In genomic region chr1:32204943-32205361, GRCh38 we compare ENCODE assay signal across 9 cellular contexts. TPM values are rescaled to one million over a fixed set of nuclear protein-coding genes. Genes with fewer than 3 reads are reported as not detected.
DNase-seq lines count a peak whose midpoint lies in the region; ATAC-seq and TF ChIP-seq lines count a peak whose summit lies in the region.
"Had no signal": no experiment of that assay in that cellular context is flagged by ENCODE, and none has a peak within 500 bp of the region (broad histone marks: within the 10 kb centered on the region; RNA-seq: fewer than 3 reads in every experiment).

No MANE protein-coding gene starts in this region.

- peaks cover 9 to 42% of the 10 kb centered on the region in 2 experiments; a peak in 3 of 4 replicates for H3K4me1 ChIP-seq in HCT116 (ENCODE audit: control insufficient read depth in 1 of 2, insufficient read depth in 2 of 2, low read length in 2 of 2)
- H3K4me1 ChIP-seq in left ventricle myocardium inferior, result peaks cover 51% of the 10 kb centered on the region
- peaks cover 46 to 51% (median 49%) of the 10 kb centered on the region in 3 donors for H3K4me1 ChIP-seq in skeletal muscle tissue (ENCODE audit: control insufficient read depth in 3 of 3, insufficient read depth in 3 of 3, low read length in 3 of 3)

- ATAC-seq in HCT116, result no peak
- no peak for ATAC-seq in T-helper 17 cell

- H3K4me1 Mint-ChIP-seq in T-helper 17 cell, result peaks cover 34% of the 10 kb centered on the region

- no peak overlapping the region for H2AFZ ChIP-seq in HCT116 (ENCODE audit: low read depth, low read length, poor library complexity, severe bottlenecking)

- H3K4me2 ChIP-seq in HCT116 (ENCODE audit: low read length), result peak overlapping the region; percentile 91

- peak overlapping the region; percentile 88 for H3K4me3 Mint-ChIP-seq in T-helper 17 cell

- POLR2A ChIA-PET in HCT116 (lab: Charles Lee), result interaction anchor here (1.2 kb wide), 1 partner anchor 131 kb away, joined by 3 read pairs; the partner anchor contains the start of gene MARCKSL1

- H3K27me3 ChIP-seq in HCT116 (ENCODE audit: insufficient read depth, low read length) (no peaks in the 10 kb centered on the region), left ventricle myocardium inferior (ENCODE audit: low read depth) (no peaks in the 10 kb centered on the region), skeletal muscle tissue (ENCODE audit: control insufficient read depth in 3 of 3, insufficient read depth in 3 of 3, low read length in 3 of 3) (no peaks in the 10 kb centered on the region)

- peak overlapping the region; percentile 92 for H3K27ac Mint-ChIP-seq in T-helper 17 cell

- peak overlapping the region; percentile 95 for H3K9ac ChIP-seq in HCT116 (ENCODE audit: low read length)
- peak overlapping the region in 2 of 3 donors; percentile 83 to 94 for H3K9ac ChIP-seq in skeletal muscle tissue (ENCODE audit: low read depth in 1 of 3, low read length in 3 of 3)

- TF ChIP-seq CTCF in HCT116 (IDR thresholded peaks at IDR 0.05 in 2 of 3, conservative IDR thresholded peaks at IDR 0.05 in 1 of 3; ENCODE audit: borderline replicate concordance in 1 of 3, insufficient read depth in 1 of 3, low read depth in 2 of 3, low read length in 2 of 3), result no peak
- no peak for TF ChIP-seq CTCF in left ventricle myocardium inferior (IDR thresholded peaks at IDR 0.05; ENCODE audit: borderline replicate concordance)
- TF ChIP-seq CTCF in GM13977 (IDR thresholded peaks at IDR 0.05; ENCODE audit: extremely low read depth, insufficient read depth, missing control alignments), result no peak

- H3K27me3 Mint-ChIP-seq in T-helper 17 cell, result no peaks in the 10 kb centered on the region

- H3K79me2 ChIP-seq in HCT116 (ENCODE audit: insufficient read depth, low read length), result peaks cover 19% of the 10 kb centered on the region; the same call in 1 of the 2 replicates

- H4K20me1 ChIP-seq in HCT116 (ENCODE audit: insufficient read depth), result no peaks in the 10 kb centered on the region

- H3K9me3 ChIP-seq in HCT116 (ENCODE audit: control insufficient read depth in 1 of 2, insufficient read depth in 1 of 2, low read depth in 1 of 2, low read length in 2 of 2) (no peaks in the 10 kb centered on the region), T-helper 17 cell (ENCODE audit: control insufficient read depth, low read length, poor library complexity, severe bottlenecking) (no peaks in the 10 kb centered on the region), left ventricle myocardium inferior (replicated peaks) (no peaks in the 10 kb centered on the region), skeletal muscle tissue (ENCODE audit: control insufficient read depth in 3 of 3, low read length in 3 of 3) (no peaks in the 10 kb centered on the region)

- TF ChIP-seq POLR2A in HCT116 (IDR thresholded peaks at IDR 0.05; ENCODE audit: borderline replicate concordance, extremely low read depth, insufficient read depth, insufficient read length), result no peak

- H3K4me3 ChIP-seq in HCT116 (replicated peaks in 1 of 2; ENCODE audit: low read depth in 1 of 2, low read length in 2 of 2) (peak overlapping the region; percentile 77 to 78), left ventricle myocardium inferior (peak overlapping the region; percentile 78), skeletal muscle tissue (ENCODE audit: low read length in 3 of 3) (peak overlapping the region; percentile 85 to 93 (median 86))

- H3K27ac ChIP-seq in HCT116 (ENCODE audit: low read depth, low read length) (no peak overlapping the region; the same call in 1 of the 2 replicates), left ventricle myocardium inferior (replicated peaks) (peak overlapping the region; percentile 60), skeletal muscle tissue (ENCODE audit: low read depth, low read length) (peak overlapping the region; percentile 56)

- no peaks in the 10 kb centered on the region for H3K36me3 Mint-ChIP-seq in T-helper 17 cell (ENCODE audit: low read depth)

- CTCF ChIA-PET in HCT116 (lab: Charles Lee), result interaction anchor here (1.0 kb wide), 1 partner anchor 11 kb away, joined by 3 read pairs; no protein-coding TSS in a partner anchor

- peaks cover 0 to 11% of the 10 kb centered on the region in 2 experiments; a peak in 1 of 4 replicates for H3K36me3 ChIP-seq in HCT116 (ENCODE audit: control insufficient read depth in 1 of 2, insufficient read depth in 2 of 2, low read length in 2 of 2)
- no peaks in the 10 kb centered on the region for H3K36me3 ChIP-seq in left ventricle myocardium inferior
- peaks cover 0 to 24% (median 12%) of the 10 kb centered on the region in 3 donors for H3K36me3 ChIP-seq in skeletal muscle tissue (ENCODE audit: control insufficient read depth in 3 of 3, insufficient read depth in 3 of 3, low read length in 3 of 3)

- BruUV-seq in HCT116 (replicated peaks; lab: Mats Ljungman, UMichigan), result no TSS peak

- in situ Hi-C loops in GM13977 (cut with MboI; ENCODE audit: low pct_unique_long_range_greater_than_20kb, low sequenced_read_pairs, unreplicated experiment), result loop anchor here (25.0 kb wide), 1 partner anchor 207 kb away; no protein-coding TSS in a partner anchor

- no peaks in the 10 kb centered on the region for H3K9me2 ChIP-seq in HCT116 (ENCODE audit: insufficient read depth)

- intact Hi-C loops in HCT116 (cut with micrococcal nuclease), result no loop called here
- intact Hi-C loops in left ventricle myocardium inferior (cut with micrococcal nuclease), result no loop called here

- no peak for TF ChIP-seq RAD21 in HCT116 (IDR thresholded peaks at IDR 0.05; ENCODE audit: low read depth)

- RAD21 ChIA-PET in HCT116 (lab: Charles Lee; ENCODE audit: low non-redundant PET in 1 of 2, low total read pairs in 2 of 2, uncharacterized antibody in 2 of 2, unreplicated experiment in 2 of 2), result no interaction called here

- DNase-seq in HCT116 (ENCODE audit: low read depth, low spot score), result no peak
- no peak for DNase-seq in T-helper 17 cell
- no peak for DNase-seq in left ventricle myocardium inferior
- no peak for DNase-seq in GM13977 (ENCODE audit: low spot score)
- no peak for DNase-seq in COLO668 (lab: John Stamatoyannopoulos, UW; ENCODE audit: unreplicated experiment)
- no peak for DNase-seq in activated CD4-positive, CD25-positive, alpha-beta regulatory T cell treated with anti-CD3 and anti-CD28 coated beads, Interleukin-2, amount 50 U/mL, for 72 hours
- no peak for DNase-seq in NOMO-1 treated with dmso at 0.1 percent for 144 hours (lab: John Stamatoyannopoulos, UW; ENCODE audit: unreplicated experiment)

TF ChIP-seq in HCT116, 20 proteins besides CTCF, POLR2A, EP300 and RAD21 (continues in another document):
- TF ChIP-seq SRF (IDR thresholded peaks at IDR 0.05; ENCODE audit: low read depth) (no peak), ZNF274 (IDR thresholded peaks at IDR 0.05; ENCODE audit: low read depth, low read length) (no peak), JUND (IDR thresholded peaks at IDR 0.05) (no peak), SP1 (IDR thresholded peaks at IDR 0.05; ENCODE audit: low read depth) (no peak), ELF1 (IDR thresholded peaks at IDR 0.05; ENCODE audit: borderline replicate concordance, low read depth) (no peak), CBX3 (IDR thresholded peaks at IDR 0.05; ENCODE audit: low read depth) (no peak), FOSL1 (IDR thresholded peaks at IDR 0.05; ENCODE audit: low read depth) (no peak), SIN3A (IDR thresholded peaks at IDR 0.05; ENCODE audit: low read depth) (no peak), YY1 (IDR thresholded peaks at IDR 0.05; ENCODE audit: extremely low read depth, insufficient replicate concordance, low read depth, low read length) (no peak), EGR1 (IDR thresholded peaks at IDR 0.05; ENCODE audit: low read depth) (no peak), POLR2AphosphoS5 (IDR thresholded peaks at IDR 0.05; ENCODE audit: low read depth, low read length) (no peak)
- TF ChIP-seq, protein P1, sequence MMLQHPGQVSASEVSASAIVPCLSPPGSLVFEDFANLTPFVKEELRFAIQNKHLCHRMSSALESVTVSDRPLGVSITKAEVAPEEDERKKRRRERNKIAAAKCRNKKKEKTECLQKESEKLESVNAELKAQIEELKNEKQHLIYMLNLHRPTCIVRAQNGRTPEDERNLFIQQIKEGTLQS (IDR thresholded peaks at IDR 0.05), result no peak
- TF ChIP-seq, protein P2, sequence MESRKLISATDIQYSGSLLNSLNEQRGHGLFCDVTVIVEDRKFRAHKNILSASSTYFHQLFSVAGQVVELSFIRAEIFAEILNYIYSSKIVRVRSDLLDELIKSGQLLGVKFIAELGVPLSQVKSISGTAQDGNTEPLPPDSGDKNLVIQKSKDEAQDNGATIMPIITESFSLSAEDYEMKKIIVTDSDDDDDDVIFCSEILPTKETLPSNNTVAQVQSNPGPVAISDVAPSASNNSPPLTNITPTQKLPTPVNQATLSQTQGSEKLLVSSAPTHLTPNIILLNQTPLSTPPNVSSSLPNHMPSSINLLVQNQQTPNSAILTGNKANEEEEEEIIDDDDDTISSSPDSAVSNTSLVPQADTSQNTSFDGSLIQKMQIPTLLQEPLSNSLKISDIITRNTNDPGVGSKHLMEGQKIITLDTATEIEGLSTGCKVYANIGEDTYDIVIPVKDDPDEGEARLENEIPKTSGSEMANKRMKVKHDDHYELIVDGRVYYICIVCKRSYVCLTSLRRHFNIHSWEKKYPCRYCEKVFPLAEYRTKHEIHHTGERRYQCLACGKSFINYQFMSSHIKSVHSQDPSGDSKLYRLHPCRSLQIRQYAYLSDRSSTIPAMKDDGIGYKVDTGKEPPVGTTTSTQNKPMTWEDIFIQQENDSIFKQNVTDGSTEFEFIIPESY (IDR thresholded peaks at IDR 0.05; ENCODE audit: extremely low read depth, insufficient replicate concordance, low read length), result no peak

RNA-seq across cellular contexts. Expression of gene IQCC, which starts 0.5 kb away (rescaled TPM):
- 4.7 TPM for total RNA-seq in HCT116 (2021; ENCODE audit: unreplicated experiment)
- polyA plus RNA-seq in HCT116 (2012), result 3.8 and 3.9 TPM in 2 replicates
- total RNA-seq in T-helper 17 cell, result 1 to 10 TPM; 3.2 to 4.1 TPM
- total RNA-seq in left ventricle myocardium inferior, result 0.71 TPM
- total RNA-seq in skeletal muscle tissue, result 2.6 TPM

RNA-seq across cellular contexts. Expression of gene DCDC2B, which starts 3.9 kb away (rescaled TPM):
- total RNA-seq in HCT116 (2021; ENCODE audit: unreplicated experiment) (0.27 TPM), T-helper 17 cell (not detected), left ventricle myocardium inferior (not detected), skeletal muscle tissue (not detected)
- polyA plus RNA-seq in HCT116 (2012), result 0.10 and 0.12 TPM in 2 replicates
- total RNA-seq: LHCN-M2 had no signal

RNA-seq across cellular contexts. Expression of gene CCDC28B, which starts 4.6 kb away (rescaled TPM):
- total RNA-seq in HCT116 (2021; ENCODE audit: unreplicated experiment) (5.9 TPM), T-helper 17 cell (1 to 10 TPM; 4.7 to 4.9 TPM), left ventricle myocardium inferior (16.7 TPM), skeletal muscle tissue (58.5 TPM)
- polyA plus RNA-seq in HCT116 (2012), result 5.5 and 6.3 TPM in 2 replicates

RNA-seq across cellular contexts. Expression of gene TMEM234, which starts 17.2 kb away (rescaled TPM):
- total RNA-seq in HCT116 (2021; ENCODE audit: unreplicated experiment), result 12.3 TPM
- polyA plus RNA-seq in HCT116 (2012), result 8.8 and 9.9 TPM in 2 replicates
- 10 to 100 TPM; 13.1 to 18.8 TPM for total RNA-seq in T-helper 17 cell
- total RNA-seq in left ventricle myocardium inferior, result 10.9 TPM
- total RNA-seq in skeletal muscle tissue, result 10.4 TPM

RNA-seq across cellular contexts. Expression of gene EIF3I, which starts 17.3 kb away (rescaled TPM):
- total RNA-seq in HCT116 (2021; ENCODE audit: unreplicated experiment), result 323 TPM
- 355 and 407 TPM in 2 replicates for polyA plus RNA-seq in HCT116 (2012)
- total RNA-seq in T-helper 17 cell, result 100 to 1,000 TPM; 116 to 132 TPM
- total RNA-seq in left ventricle myocardium inferior, result 91.1 TPM
- 171 TPM for total RNA-seq in skeletal muscle tissue
